21 cellular contexts compared by ENCODE assay signal in the genomic region with DNA sequence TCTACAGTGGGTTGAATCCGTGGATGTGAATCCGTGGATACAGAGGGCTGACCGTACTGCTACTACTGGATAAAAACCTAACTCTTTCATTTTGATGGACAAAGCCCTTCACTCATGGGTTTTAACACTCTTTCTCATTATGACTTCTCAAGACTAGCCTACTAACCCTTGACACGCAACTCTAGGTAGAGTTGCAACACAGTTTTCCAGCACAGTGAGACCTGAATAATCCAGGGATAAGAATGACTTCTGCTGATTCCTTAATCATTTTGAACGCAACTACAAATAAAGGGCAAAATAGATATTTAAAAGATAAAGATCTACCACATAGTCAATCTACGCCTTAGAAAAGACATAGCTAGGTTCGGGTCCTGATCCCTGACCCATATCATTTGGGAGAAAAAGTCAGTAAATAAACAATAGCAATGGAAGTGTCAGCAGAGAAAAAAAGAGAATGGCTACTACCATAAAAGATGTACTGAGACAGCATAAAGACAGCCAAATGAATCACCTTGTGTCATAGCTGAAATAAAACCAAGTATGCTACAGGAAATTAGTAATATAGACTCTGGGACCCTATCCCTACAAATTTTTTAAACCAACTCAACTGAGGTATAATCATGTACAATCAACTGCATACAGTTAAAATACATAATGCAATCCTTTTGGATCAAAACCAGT.
DNase-seq lines count a peak whose midpoint lies in the region; ATAC-seq, FAIRE-seq and TF ChIP-seq lines count a peak whose summit lies in the region.
"Had no signal": no experiment of that assay in that cellular context is flagged by ENCODE, and none has a peak within 500 bp of the region (broad histone marks: within the 10 kb centered on the region; RNA-seq: fewer than 3 reads in every experiment).

No MANE protein-coding gene starts in this region.

- FAIRE-seq in endothelial cell of umbilical vein (lab: Jason Lieb, UNC) = peak; percentile 28
- FAIRE-seq: GM12878, GM19239 had no signal

- H2AFZ ChIP-seq in SK-N-SH (ENCODE audit: low read depth) (no peak overlapping the region), endothelial cell of umbilical vein (ENCODE audit: low read depth, low read length) (no peak overlapping the region), osteoblast (ENCODE audit: low read length) (peak overlapping the region; percentile 37)

- TF ChIP-seq CTCF in SK-N-SH (IDR thresholded peaks at IDR 0.05) (no peak), endothelial cell of umbilical vein (IDR thresholded peaks at IDR 0.05; ENCODE audit: extremely low read depth in 1 of 2, insufficient read depth in 1 of 2, low read depth in 1 of 2, low read length in 2 of 2) (no peak), osteoblast (IDR thresholded peaks at IDR 0.05; ENCODE audit: extremely low read depth, low read depth, low read length) (no peak), GM13976 (IDR thresholded peaks at IDR 0.05; ENCODE audit: borderline replicate concordance, control extremely low read depth, extremely low read depth, insufficient read depth, missing control alignments) (no peak)

- BruUV-seq in endothelial cell of umbilical vein (replicated peaks; lab: Mats Ljungman, UMichigan) = no TSS peak

- POLR2A ChIA-PET in SK-N-SH (lab: Yijun Ruan, JAX) = no interaction called here
- POLR2A ChIA-PET in endothelial cell of umbilical vein (lab: Charles Lee) = no interaction called here

- H3K9me2 ChIP-seq in SK-N-SH = no peaks in the 10 kb centered on the region

- dilution Hi-C loops in endothelial cell of umbilical vein (cut with MboI; ENCODE audit: extremely low pct_ligation_motif_present, low sequenced_read_pairs) = no loop called here

- H3K79me2 ChIP-seq in SK-N-SH (ENCODE audit: insufficient read depth) = no peaks in the 10 kb centered on the region
- H3K79me2 ChIP-seq in endothelial cell of umbilical vein (ENCODE audit: control insufficient read depth, insufficient read depth, low read length) = no peaks in the 10 kb centered on the region
- no peaks in the 10 kb centered on the region for H3K79me2 ChIP-seq in osteoblast (ENCODE audit: insufficient read depth, low read length)

- WGBS in SK-N-SH (ENCODE audit: low lambda C conversion rate) = 89% methylated on average over 7 of the region's 7 CpGs

- in situ Hi-C loops in GM13976 (cut with MboI; ENCODE audit: low sequenced_read_pairs, unreplicated experiment) = no loop called here

- H3K4me1 ChIP-seq in SK-N-SH (ENCODE audit: control insufficient read depth in 1 of 2, insufficient read depth in 2 of 2, low read depth in 1 of 2, low read length in 1 of 2) (peaks cover 0 to 5% of the 10 kb centered on the region in 2 experiments; a peak in 1 of 4 replicates), endothelial cell of umbilical vein (ENCODE audit: control insufficient read depth, extremely low read depth, insufficient read depth, low read length) (peaks cover 11% of the 10 kb centered on the region), osteoblast (ENCODE audit: insufficient read depth, low read length) (peaks cover 13% of the 10 kb centered on the region)
- H3K4me1 ChIP-seq: SJCRH30 had no signal

- TF ChIP-seq EP300 in SK-N-SH (IDR thresholded peaks at IDR 0.05; ENCODE audit: borderline replicate concordance in 1 of 2, low read depth in 1 of 2, low read length in 1 of 2) = no peak

- H3K27ac ChIP-seq in SK-N-SH (ENCODE audit: low read depth in 2 of 2, low read length in 1 of 2) (no peak overlapping the region), endothelial cell of umbilical vein (ENCODE audit: insufficient read depth, low read depth, low read length) (no peak overlapping the region), osteoblast (ENCODE audit: low read depth, low read length) (peak overlapping the region; percentile 15)
- H3K27ac ChIP-seq: 22Rv1, SJCRH30 had no signal

- intact Hi-C loops in endothelial cell of umbilical vein (cut with micrococcal nuclease) = no loop called here

- no peaks in the 10 kb centered on the region for H3K27me3 ChIP-seq in SK-N-SH (ENCODE audit: insufficient read depth)
- no peaks in the 10 kb centered on the region for H3K27me3 ChIP-seq in endothelial cell of umbilical vein (ENCODE audit: control insufficient read depth in 2 of 2, insufficient read depth in 2 of 2, low read length in 2 of 2)
- no peaks in the 10 kb centered on the region for H3K27me3 ChIP-seq in osteoblast (ENCODE audit: insufficient read depth, low read length)
- H3K27me3 ChIP-seq: SJCRH30 had no signal

- H3K4me3 ChIP-seq in SK-N-SH (ENCODE audit: low read depth in 2 of 2, low read length in 1 of 2) (no peak overlapping the region), endothelial cell of umbilical vein (replicated peaks in 1 of 3; ENCODE audit: insufficient read depth in 1 of 3, low read depth in 1 of 3, low read length in 3 of 3) (no peak overlapping the region), osteoblast (ENCODE audit: insufficient read depth, low read length) (no peak overlapping the region)
- H3K4me3 ChIP-seq: GM12878, SJCRH30 had no signal

- H3F3A ChIP-seq in SK-N-SH (replicated peaks; ENCODE audit: insufficient read depth) = peaks cover 9% of the 10 kb centered on the region

- H4K20me1 ChIP-seq in SK-N-SH (ENCODE audit: insufficient read depth) (no peaks in the 10 kb centered on the region), endothelial cell of umbilical vein (replicated peaks; ENCODE audit: control insufficient read depth, extremely low read depth, insufficient read depth, low read length) (no peaks in the 10 kb centered on the region), osteoblast (ENCODE audit: insufficient read depth, low read length) (no peaks in the 10 kb centered on the region)

- H3K9ac ChIP-seq in SK-N-SH (no peak overlapping the region), endothelial cell of umbilical vein (replicated peaks; ENCODE audit: extremely low read depth, insufficient read depth, low read length) (no peak overlapping the region)

- H3K9me3 ChIP-seq in SK-N-SH (no peaks in the 10 kb centered on the region), endothelial cell of umbilical vein (replicated peaks; ENCODE audit: control insufficient read depth, insufficient read depth, low read length) (no peaks in the 10 kb centered on the region), osteoblast (ENCODE audit: low read depth, low read length) (no peaks in the 10 kb centered on the region)
- H3K9me3 ChIP-seq: SJCRH30 had no signal

- H3K36me3 ChIP-seq in SK-N-SH (replicated peaks in 1 of 2; ENCODE audit: control insufficient read depth in 1 of 2, insufficient read depth in 2 of 2, low read length in 1 of 2) (peaks cover 0 to 4% of the 10 kb centered on the region in 2 experiments), endothelial cell of umbilical vein (ENCODE audit: control insufficient read depth in 2 of 2, extremely low read depth in 1 of 2, insufficient read depth in 2 of 2, low read length in 2 of 2) (no peaks in the 10 kb centered on the region), osteoblast (ENCODE audit: insufficient read depth, low read length) (no peaks in the 10 kb centered on the region)
- H3K36me3 ChIP-seq: SJCRH30 had no signal

- CTCF ChIA-PET in SK-N-SH (lab: Yijun Ruan, JAX) = interaction anchor here (1.5 kb wide), 1 partner anchor 14 kb away, joined by 6 read pairs; no protein-coding TSS in a partner anchor
- CTCF ChIA-PET in endothelial cell of umbilical vein (lab: Charles Lee) = no interaction called here

- DNase-seq in SK-N-SH (no peak), RKO (ENCODE audit: low spot score) (peak; percentile 38), endothelial cell of umbilical vein (ENCODE audit: low read depth, low spot score) (no peak), osteoblast (ENCODE audit: insufficient read length, low spot score, missing footprints) (no peak), globus pallidus (ENCODE audit: low spot score) (no peak), DMS53 treated with DMSO at 0.1 percent for 48 hours (lab: John Stamatoyannopoulos, UW; ENCODE audit: unreplicated experiment) (no peak), GM13976 (ENCODE audit: low spot score) (no peak)
- DNase-seq: COR-L47, DMS 273 treated with DMSO at 0.1 percent for 48 hours, KBM-7, NCI-H1436 treated with DMSO at 0.1 percent for 48 hours, NCI-H2081, NCI-H2171 treated with DMSO at 0.1 percent for 48 hours, NCI-H748 treated with DMSO at 0.1 percent for 48 hours, OCI-M1, SJCRH30 had no signal

- H3K4me2 ChIP-seq in SK-N-SH (no peak overlapping the region), endothelial cell of umbilical vein (ENCODE audit: insufficient read depth, low read length) (no peak overlapping the region), osteoblast (ENCODE audit: insufficient read depth, low read length) (peak overlapping the region; percentile 26)

- H3K9me1 ChIP-seq in endothelial cell of umbilical vein (replicated peaks; ENCODE audit: control insufficient read depth, extremely low read depth, insufficient read depth, low read length) = no peaks in the 10 kb centered on the region

- no peak for ATAC-seq in SK-N-SH treated with all-trans-retinoic acid at 6 μM for 48 hours
- ATAC-seq: GM12878, HCT116 had no signal

- no peak for TF ChIP-seq RAD21 in SK-N-SH (IDR thresholded peaks at IDR 0.05; ENCODE audit: low read length)

- no peak for TF ChIP-seq POLR2A in endothelial cell of umbilical vein (IDR thresholded peaks at IDR 0.05; ENCODE audit: low read depth, low read length)

TF ChIP-seq in SK-N-SH, 30 proteins besides CTCF, POLR2A, EP300 and RAD21 (continues in another document):
- no peak for TF ChIP-seq GABPA (IDR thresholded peaks at IDR 0.05; ENCODE audit: low read depth)

TF ChIP-seq in SK-N-SH treated with all-trans-retinoic acid at 6 μM for 48 hours, 23 proteins besides CTCF, POLR2A, EP300 and RAD21 (continues in another document):
- TF ChIP-seq RARB (CRISPR knock-in tag; IDR thresholded peaks at IDR 0.05) = no peak

TF ChIP-seq in endothelial cell of umbilical vein, 7 proteins besides CTCF, POLR2A, EP300 and RAD21:
- TF ChIP-seq, protein P1, sequence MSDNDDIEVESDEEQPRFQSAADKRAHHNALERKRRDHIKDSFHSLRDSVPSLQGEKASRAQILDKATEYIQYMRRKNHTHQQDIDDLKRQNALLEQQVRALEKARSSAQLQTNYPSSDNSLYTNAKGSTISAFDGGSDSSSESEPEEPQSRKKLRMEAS (IDR thresholded peaks at IDR 0.05; ENCODE audit: insufficient read depth, insufficient read length) = no peak
- TF ChIP-seq MYC (IDR thresholded peaks at IDR 0.05; ENCODE audit: low read depth, low read length) (no peak), GATA2 (IDR thresholded peaks at IDR 0.05; ENCODE audit: insufficient read depth, insufficient read length, low read depth, low read length) (peak; percentile 46), FOS (IDR thresholded peaks at IDR 0.05; ENCODE audit: borderline replicate concordance, insufficient read depth, low read length) (peak; percentile 71)
